19 cellular contexts compared by ENCODE assay signal in the genomic region with DNA sequence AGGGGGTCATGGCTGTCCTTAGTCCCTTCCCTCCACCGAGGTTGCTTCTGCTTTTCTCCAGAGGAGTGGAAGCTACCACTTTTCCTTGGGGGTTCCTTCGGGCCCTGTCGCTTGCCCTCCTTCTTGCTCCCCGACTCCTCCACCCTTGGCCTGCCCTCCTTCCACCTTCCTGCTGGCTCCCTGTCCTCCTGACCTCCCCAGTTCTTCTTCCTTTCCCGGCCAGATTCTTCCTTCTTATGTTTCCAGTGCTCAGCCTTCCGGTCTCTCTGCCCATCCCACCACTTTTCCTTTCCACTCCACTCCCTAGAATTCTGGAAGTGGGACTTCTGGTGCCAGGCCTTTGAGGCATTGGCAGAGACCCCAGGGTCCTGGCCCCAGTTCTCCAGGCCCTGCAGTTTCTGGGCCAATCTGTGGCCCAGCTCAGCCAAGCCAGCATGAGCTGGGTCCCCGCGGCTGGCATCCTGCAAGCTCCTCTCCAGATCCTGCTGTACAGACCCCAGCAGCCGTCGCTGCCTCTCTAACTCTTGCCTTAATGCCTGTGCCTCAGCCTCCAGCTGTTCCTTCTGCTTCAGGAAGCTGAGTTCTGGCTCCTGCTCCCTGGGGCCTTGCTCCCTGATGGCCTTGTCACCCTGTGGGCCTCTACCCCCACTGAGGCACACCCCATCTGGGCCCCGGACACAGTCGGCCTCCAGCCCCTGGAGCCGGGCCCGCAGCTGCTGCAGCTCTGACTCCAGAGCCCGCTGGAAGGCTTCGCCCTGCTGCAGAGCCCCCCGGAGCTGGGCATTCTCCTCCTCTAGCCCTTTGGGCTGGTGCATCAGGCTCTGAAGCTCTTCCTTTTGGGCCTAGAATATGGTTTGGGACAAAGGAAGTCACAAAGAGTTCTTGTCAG. TPM values are rescaled to one million over a fixed set of nuclear protein-coding genes. Genes with fewer than 3 reads are reported as not detected.
DNase-seq lines count a peak whose midpoint lies in the region; ATAC-seq and TF ChIP-seq lines count a peak whose summit lies in the region.
"Had no signal": no experiment of that assay in that cellular context is flagged by ENCODE, and none has a peak within 500 bp of the region (broad histone marks: within the 10 kb centered on the region; RNA-seq: fewer than 3 reads in every experiment).

No MANE protein-coding gene starts in this region.

- ATAC-seq in activated B cell treated with CpG ODN at 0.5 μM for 24 hours (ENCODE audit: low read depth) = no peak
- no peak for ATAC-seq in HG03175 (IDR thresholded peaks at IDR 0.05; ENCODE audit: unreplicated experiment)

- H3K9me3 Mint-ChIP-seq in activated CD4-positive, alpha-beta T cell treated with anti-CD3 and anti-CD28 coated beads, Interleukin-2, amount 10 ng/mL, durations not matched to agents 24 days and 14 days = no peaks in the 10 kb centered on the region
- no peaks in the 10 kb centered on the region for H3K9me3 Mint-ChIP-seq in activated B cell treated with CpG ODN at 0.5 μM for 24 hours

- peak overlapping the region; percentile 44 to 78 (median 69); a peak in 19 of 22 replicates for H3K9ac ChIP-seq in BLaER1 treated with 17β-estradiol and CSF1 and Interleukin-3, amounts not matched to agents 10 nM and 100 nM
- no peak overlapping the region for H3K9ac ChIP-seq in colonic mucosa (ENCODE audit: low read depth in 2 of 2, low read length in 2 of 2)

- peaks cover 36 to 60% (median 56%) of the 10 kb centered on the region in 11 experiments for H3K36me3 ChIP-seq in BLaER1 treated with 17β-estradiol and CSF1 and Interleukin-3, amounts not matched to agents 10 nM and 100 nM
- H3K36me3 ChIP-seq in colonic mucosa = no peaks in the 10 kb centered on the region

- no peaks in the 10 kb centered on the region for H3K9me3 ChIP-seq in BLaER1 treated with 17β-estradiol and CSF1 and Interleukin-3, amounts not matched to agents 10 nM and 100 nM (replicated peaks in 1 of 11)
- H3K9me3 ChIP-seq in colonic mucosa = no peaks in the 10 kb centered on the region

- no peak overlapping the region for H3K4me3 Mint-ChIP-seq in activated CD4-positive, alpha-beta T cell treated with anti-CD3 and anti-CD28 coated beads, Interleukin-2, amount 10 ng/mL, durations not matched to agents 24 days and 14 days
- H3K4me3 Mint-ChIP-seq in activated B cell treated with CpG ODN at 0.5 μM for 24 hours = no peak overlapping the region
- H3K4me3 Mint-ChIP-seq: B cell had no signal

- H3K27me3 Mint-ChIP-seq in activated CD4-positive, alpha-beta T cell treated with anti-CD3 and anti-CD28 coated beads, Interleukin-2, amount 10 ng/mL, durations not matched to agents 24 days and 14 days = no peaks in the 10 kb centered on the region
- no peaks in the 10 kb centered on the region for H3K27me3 Mint-ChIP-seq in activated B cell treated with CpG ODN at 0.5 μM for 24 hours
- H3K27me3 Mint-ChIP-seq: B cell had no signal

- no peak for DNase-seq in activated CD4-positive, alpha-beta T cell treated with anti-CD3 and anti-CD28 coated beads, Interleukin-2, amount 10 ng/mL, durations not matched to agents 24 days and 14 days
- DNase-seq in activated CD4-positive, alpha-beta T cell treated with anti-CD3 and anti-CD28 coated beads, Interleukin-2, amount 50 U/mL, for 4 hours = no peak
- DNase-seq in activated B cell treated with CpG ODN at 0.5 μM for 24 hours (no peak), midbrain (lab: John Stamatoyannopoulos, UW) (peak; percentile 44), NCI-H146 treated with DMSO at 0.1 percent for 48 hours (lab: John Stamatoyannopoulos, UW; ENCODE audit: unreplicated experiment) (no peak), colonic mucosa (no peak)
- DNase-seq: DMS 273 treated with DMSO at 0.1 percent for 48 hours, foreskin fibroblast, GF-D8, H7, kidney, mesenchymal stem cell, NCI-H1694, NCI-H748 treated with DMSO at 0.1 percent for 48 hours had no signal

- peaks cover 0 to 30% (median 6%) of the 10 kb centered on the region in 11 experiments; a peak in 13 of 22 replicates for H4K20me1 ChIP-seq in BLaER1 treated with 17β-estradiol and CSF1 and Interleukin-3, amounts not matched to agents 10 nM and 100 nM

- CTCF ChIA-PET in activated B cell treated with CpG ODN at 0.5 μM for 24 hours (lab: Charles Lee) = interaction anchor here (1.5 to 1.9 kb wide), 2 partner anchors 10 to 16 kb away, joined by 5 to 9 read pairs; a partner anchor contains a TSS

- POLR2A ChIA-PET in activated B cell treated with CpG ODN at 0.5 μM for 24 hours (lab: Charles Lee) = interaction anchor here (0.9 to 1.9 kb wide), 3 partner anchors 10 to 28 kb away, joined by 3 to 6 read pairs (median 3); a partner anchor contains a TSS

- TF ChIP-seq CTCF in activated B cell treated with CpG ODN at 0.5 μM for 24 hours (IDR thresholded peaks at IDR 0.05) (no peak), colonic mucosa (IDR thresholded peaks at IDR 0.05) (no peak)

- no peaks in the 10 kb centered on the region for H3K27me3 ChIP-seq in BLaER1 treated with 17β-estradiol and CSF1 and Interleukin-3, amounts not matched to agents 10 nM and 100 nM
- no peaks in the 10 kb centered on the region for H3K27me3 ChIP-seq in colonic mucosa
- H3K27me3 ChIP-seq: dorsolateral prefrontal cortex had no signal

- H3K27ac ChIP-seq in BLaER1 treated with 17β-estradiol and CSF1 and Interleukin-3, amounts not matched to agents 10 nM and 100 nM = peak overlapping the region in 10 of 11 experiments; percentile 19 to 89 (median 86); a peak in 16 of 22 replicates
- H3K27ac ChIP-seq in colonic mucosa = no peak overlapping the region
- H3K27ac ChIP-seq: epithelial cell of prostate had no signal

- H3K4me1 ChIP-seq in BLaER1 treated with 17β-estradiol and CSF1 and Interleukin-3, amounts not matched to agents 10 nM and 100 nM = peaks cover 64 to 91% (median 84%) of the 10 kb centered on the region in 10 experiments
- H3K4me1 ChIP-seq in colonic mucosa = peaks cover 7% of the 10 kb centered on the region

- peak overlapping the region; percentile 60 for H3K27ac Mint-ChIP-seq in activated CD4-positive, alpha-beta T cell treated with anti-CD3 and anti-CD28 coated beads, Interleukin-2, amount 10 ng/mL, durations not matched to agents 24 days and 14 days
- H3K27ac Mint-ChIP-seq in activated B cell treated with CpG ODN at 0.5 μM for 24 hours = peak overlapping the region; percentile 53

- H3K4me3 ChIP-seq in BLaER1 treated with 17β-estradiol and CSF1 and Interleukin-3, amounts not matched to agents 10 nM and 100 nM = no peak overlapping the region
- no peak overlapping the region for H3K4me3 ChIP-seq in colonic mucosa
- H3K4me3 ChIP-seq: dorsolateral prefrontal cortex had no signal

- peak overlapping the region; percentile 83 to 97 (median 88) for H3K4me2 ChIP-seq in BLaER1 treated with 17β-estradiol and CSF1 and Interleukin-3, amounts not matched to agents 10 nM and 100 nM

- intact Hi-C loops in activated CD4-positive, alpha-beta T cell treated with anti-CD3 and anti-CD28 coated beads, Interleukin-2, amount 10 ng/mL, durations not matched to agents 24 days and 14 days (cut with micrococcal nuclease) = no loop called here
- intact Hi-C loops in activated B cell treated with CpG ODN at 0.5 μM for 24 hours (cut with micrococcal nuclease) (no loop called here), colonic mucosa (cut with DNase I) (no loop called here)

- H3K36me3 Mint-ChIP-seq in activated CD4-positive, alpha-beta T cell treated with anti-CD3 and anti-CD28 coated beads, Interleukin-2, amount 10 ng/mL, durations not matched to agents 24 days and 14 days (ENCODE audit: low read depth) = peaks cover 27% of the 10 kb centered on the region
- H3K36me3 Mint-ChIP-seq in activated B cell treated with CpG ODN at 0.5 μM for 24 hours (ENCODE audit: low read depth) = peaks cover 29% of the 10 kb centered on the region

- peaks cover 40% of the 10 kb centered on the region for H3K4me1 Mint-ChIP-seq in activated CD4-positive, alpha-beta T cell treated with anti-CD3 and anti-CD28 coated beads, Interleukin-2, amount 10 ng/mL, durations not matched to agents 24 days and 14 days
- peaks cover 51% of the 10 kb centered on the region for H3K4me1 Mint-ChIP-seq in activated B cell treated with CpG ODN at 0.5 μM for 24 hours

RNA-seq across cellular contexts. Expression of a gene that starts 9.7 kb away (rescaled TPM):
- 47.4 and 47.7 TPM in 2 replicates for total RNA-seq in activated CD4-positive, alpha-beta T cell treated with anti-CD3 and anti-CD28 coated beads, Interleukin-2, amount 10 ng/mL, durations not matched to agents 24 days and 14 days
- total RNA-seq in activated B cell treated with CpG ODN at 0.5 μM for 24 hours = 24.6 and 26.3 TPM in 2 replicates
- 10 to 100 TPM; 32.0 to 46.5 TPM for total RNA-seq in colonic mucosa

RNA-seq across cellular contexts. Expression of a gene that starts 9.7 kb away (rescaled TPM):
- 19.3 and 21.6 TPM in 2 replicates for total RNA-seq in activated CD4-positive, alpha-beta T cell treated with anti-CD3 and anti-CD28 coated beads, Interleukin-2, amount 10 ng/mL, durations not matched to agents 24 days and 14 days
- total RNA-seq in activated B cell treated with CpG ODN at 0.5 μM for 24 hours (42.4 and 43.2 TPM in 2 replicates), colonic mucosa (10 to 100 TPM; 22.0 to 51.4 TPM)

RNA-seq across cellular contexts. Expression of a gene that starts 15.4 kb away (rescaled TPM):
- total RNA-seq in activated CD4-positive, alpha-beta T cell treated with anti-CD3 and anti-CD28 coated beads, Interleukin-2, amount 10 ng/mL, durations not matched to agents 24 days and 14 days = 34.4 and 34.8 TPM in 2 replicates
- total RNA-seq in activated B cell treated with CpG ODN at 0.5 μM for 24 hours (33.1 and 38.1 TPM in 2 replicates), colonic mucosa (10 to 100 TPM; 25.8 to 33.8 TPM)

RNA-seq across cellular contexts. Expression of a gene that starts 24.3 kb away (rescaled TPM):
- 50.4 and 60.5 TPM in 2 replicates for total RNA-seq in activated CD4-positive, alpha-beta T cell treated with anti-CD3 and anti-CD28 coated beads, Interleukin-2, amount 10 ng/mL, durations not matched to agents 24 days and 14 days
- total RNA-seq in activated B cell treated with CpG ODN at 0.5 μM for 24 hours = 59.3 and 60.9 TPM in 2 replicates
- 100 to 1,000 TPM in 1 of 2 donors, 10 to 100 TPM in 1; 98.3 to 104 TPM for total RNA-seq in colonic mucosa

RNA-seq across cellular contexts. Expression of a gene that starts 28.3 kb away (rescaled TPM):
- total RNA-seq in activated CD4-positive, alpha-beta T cell treated with anti-CD3 and anti-CD28 coated beads, Interleukin-2, amount 10 ng/mL, durations not matched to agents 24 days and 14 days = 179 and 181 TPM in 2 replicates
- total RNA-seq in activated B cell treated with CpG ODN at 0.5 μM for 24 hours (25.3 and 26.6 TPM in 2 replicates), colonic mucosa (10 to 100 TPM; 49.5 to 76.5 TPM)

Comparison
In these comparisons a context has a peak if more than half of its experiments do, and no peak if none do; other contexts are left out.
1. H3K9ac ChIP-seq: peak in BLaER1 treated with 17β-estradiol and CSF1 and Interleukin-3, amounts not matched to agents 10 nM and 100 nM (11 of 11); none in colonic mucosa (0 of 2).